Comparison of ENCODE assay signal across 21 cellular contexts in genomic region chrY:7837046-7837445, GRCh38.
"Had no signal": no experiment of that assay in that cellular context is flagged by ENCODE, and none has a peak within 500 bp of the region (broad histone marks: within the 10 kb centered on the region; RNA-seq: fewer than 3 reads in every experiment).

No MANE protein-coding gene starts in this region.

- H3K4me1 ChIP-seq: ascending aorta, breast epithelium, gastrocnemius medialis, lower lobe of right lung, tibial artery had no signal

- H3K27ac ChIP-seq: ascending aorta, breast epithelium, gastrocnemius medialis, lower lobe of right lung, tibial artery had no signal

- DNase-seq: activated CD4-positive, alpha-beta memory T cell treated with anti-CD3 and anti-CD28 coated beads, Interleukin-2, amount 10 ng/mL, durations not matched to agents 7 days and 5 days; activated CD8-positive, alpha-beta memory T cell treated with anti-CD3 and anti-CD28 coated beads, Interleukin-2, amount 50 U/mL, for 48 hours; activated effector memory CD4-positive, alpha-beta T cell treated with anti-CD3 and anti-CD28 coated beads, Interleukin-2, amount 50 U/mL, for 16 hours; activated T-cell treated with anti-CD3 and anti-CD28 coated beads, Interleukin-2, amount 50 U/mL, for 72 hours; cerebellar nuclear complex; effector CD8-positive, alpha-beta T cell; gastrocnemius medialis; head of caudate nucleus; islet precursor cell; left colon; lower lobe of right lung; nucleus accumbens; retina; stimulated activated CD4-positive, alpha-beta T cell treated with anti-CD3 and anti-CD28 coated beads, Interleukin-2, amount 100 ng/mL, for 24 hours; stimulated activated naive CD4-positive, alpha-beta T cell treated with Interleukin-2 at 50 U/mL for 16 hours; SW 1271; T-helper 2 cell; tibial artery had no signal

- H3K9me3 ChIP-seq: ascending aorta, breast epithelium, gastrocnemius medialis, lower lobe of right lung, tibial artery had no signal

- H3K27me3 ChIP-seq: ascending aorta, breast epithelium, gastrocnemius medialis, tibial artery had no signal

- ATAC-seq: activated T-cell treated with anti-CD3 and anti-CD28 coated beads, Interleukin-2, amount 50 U/mL, for 72 hours; esophagus mucosa; gastrocnemius medialis; left colon; lower lobe of right lung had no signal

- H3K4me3 ChIP-seq: ascending aorta, breast epithelium, gastrocnemius medialis, lower lobe of right lung, tibial artery had no signal

- H3K36me3 ChIP-seq: ascending aorta, breast epithelium, gastrocnemius medialis, lower lobe of right lung, tibial artery had no signal
